ENCODE assay signal across 21 cellular contexts in genomic region chr18:5415035-5415434, GRCh38.
DNase-seq lines count a peak whose midpoint lies in the region; ATAC-seq and TF ChIP-seq lines count a peak whose summit lies in the region.
"Had no signal": no experiment of that assay in that cellular context is flagged by ENCODE, and none has a peak within 500 bp of the region (broad histone marks: within the 10 kb centered on the region; RNA-seq: fewer than 3 reads in every experiment).

No MANE protein-coding gene starts in this region.

- peak overlapping the region; percentile 65 for H3K14ac ChIP-seq in trophoblast cell (ENCODE audit: low read length)

- no peak overlapping the region for H3K4ac ChIP-seq in trophoblast cell (ENCODE audit: low read depth, low read length)

- H2BK12ac ChIP-seq in trophoblast cell (ENCODE audit: low read length): peak overlapping the region; percentile 43

- no peak overlapping the region for H2BK5ac ChIP-seq in trophoblast cell (ENCODE audit: low read depth, low read length, poor library complexity)

- no peak overlapping the region for H2BK120ac ChIP-seq in trophoblast cell (ENCODE audit: insufficient read depth, low read length, poor library complexity)

- DNase-seq in Ammon's horn (ENCODE audit: low spot score) (peak; percentile 69), caudate nucleus (lab: John Stamatoyannopoulos, UW) (peak in 16 of 61 donors; percentile 5 to 59 (median 32)), medulla oblongata (ENCODE audit: extremely low spot score) (peak; percentile 69), trophoblast cell (peak; percentile 46 to 65), DMS53 (lab: John Stamatoyannopoulos, UW) (no peak), kidney tubule cell (ENCODE audit: low spot score) (no peak), coronary artery (ENCODE audit: low spot score) (no peak)
- DNase-seq: 8988T; CD4-positive, CD25-positive, alpha-beta regulatory T cell; DMS 273 treated with DMSO at 0.1 percent for 48 hours; GDM1; HCEC 1CT; Kasumi-1; NCI-H1092 treated with DMSO at 0.1 percent for 48 hours; NCI-H146; NCI-H2081; NCI-H446 treated with DMSO at 0.1 percent for 48 hours; NK-92 treated with Interleukin-12 subunit alpha and Interleukin-12 subunit beta, amount 100 ng/mL, for 24 hours had no signal

- H3K4me3 ChIP-seq in trophoblast cell (ENCODE audit: low read depth, low read length) (no peak overlapping the region), coronary artery (no peak overlapping the region)

- peak overlapping the region; percentile 71 for H3K18ac ChIP-seq in trophoblast cell (ENCODE audit: low read length)

- no peaks in the 10 kb centered on the region for H3K27me3 ChIP-seq in trophoblast cell (ENCODE audit: insufficient read depth, low read length)

- H4K91ac ChIP-seq in trophoblast cell (ENCODE audit: low read depth, low read length): peak overlapping the region; percentile 11

- no peak for TF ChIP-seq POLR2A in GM18505 (IDR thresholded peaks at IDR 0.05; ENCODE audit: borderline replicate concordance, extremely low read depth, insufficient read depth, insufficient read length)

- H2AFZ ChIP-seq in trophoblast cell (ENCODE audit: insufficient read depth, low read length, poor library complexity): no peak overlapping the region

- peak overlapping the region; percentile 22 for H3K4me2 ChIP-seq in trophoblast cell (ENCODE audit: low read length)

- no peak overlapping the region for H4K8ac ChIP-seq in trophoblast cell (ENCODE audit: low read depth, low read length)

- H3K9me3 ChIP-seq in trophoblast cell (ENCODE audit: insufficient read depth, low read depth, low read length): no peaks in the 10 kb centered on the region

- ATAC-seq in GM18505 (IDR thresholded peaks at IDR 0.05; ENCODE audit: unreplicated experiment): no peak
- ATAC-seq: Right ventricle myocardium inferior had no signal

- peaks cover 3% of the 10 kb centered on the region for H3K79me1 ChIP-seq in trophoblast cell (ENCODE audit: low read length)

- H3K79me2 ChIP-seq in trophoblast cell (ENCODE audit: control insufficient read depth, insufficient read depth, low read length, poor library complexity): no peaks in the 10 kb centered on the region

- H2AK5ac ChIP-seq in trophoblast cell (ENCODE audit: low read length): no peak overlapping the region

- no peak overlapping the region for H3K9ac ChIP-seq in trophoblast cell (ENCODE audit: low read length)

- H3K36me3 ChIP-seq in trophoblast cell (ENCODE audit: control insufficient read depth in 1 of 2, insufficient read depth in 2 of 2, low read length in 2 of 2): peaks cover 17 to 22% of the 10 kb centered on the region in 2 experiments

- no peak overlapping the region for H3K23ac ChIP-seq in trophoblast cell (ENCODE audit: low read length)

- WGBS in trophoblast cell (ENCODE audit: extremely low coverage, insufficient coverage, insufficient read length): no CpG with 5 or more reads among the region's 4 CpGs

- H3K27ac ChIP-seq in caudate nucleus (ENCODE audit: low read depth, low read length): peak overlapping the region; percentile 77
- H3K27ac ChIP-seq in trophoblast cell (ENCODE audit: low read depth, low read length): peak overlapping the region; percentile 51
- no peak overlapping the region for H3K27ac ChIP-seq in coronary artery
- H3K27ac ChIP-seq: HL-60 had no signal

- no peak for TF ChIP-seq CTCF in coronary artery (IDR thresholded peaks at IDR 0.05)

- no peak overlapping the region for H4K12ac ChIP-seq in trophoblast cell (ENCODE audit: low read depth, low read length)

- H3K4me1 ChIP-seq in trophoblast cell (ENCODE audit: control insufficient read depth in 1 of 2, insufficient read depth in 2 of 2, low read length in 2 of 2): peaks cover 17 to 22% of the 10 kb centered on the region in 2 experiments

Comparison
In these comparisons a context has a peak if more than half of its experiments do, and no peak if none do; other contexts are left out.
1. DNase-seq: peak in Ammon's horn (single experiment), medulla oblongata (single experiment) and trophoblast cell (2 of 2); none in DMS53 (single experiment), kidney tubule cell (single experiment) and coronary artery (single experiment).
2. H3K27ac ChIP-seq: peak in caudate nucleus (single experiment) and trophoblast cell (single experiment); none in coronary artery (0 of 2).